22 cellular contexts compared by ENCODE assay signal in genomic region chr10:17219024-17219423, GRCh38. TPM values are rescaled to one million over a fixed set of nuclear protein-coding genes. Genes with fewer than 3 reads are reported as not detected.
DNase-seq lines count a peak whose midpoint lies in the region; ATAC-seq and TF ChIP-seq lines count a peak whose summit lies in the region.
"Had no signal": no experiment of that assay in that cellular context is flagged by ENCODE, and none has a peak within 500 bp of the region (broad histone marks: within the 10 kb centered on the region; RNA-seq: fewer than 3 reads in every experiment).

No MANE protein-coding gene starts in this region.

- 52 to 56% methylated on average over 2 of the region's 2 CpGs for WGBS in aorta, 2 donors

- POLR2A ChIA-PET in Panc1 (lab: Charles Lee), result no interaction called here

- H3K4me3 Mint-ChIP-seq in T-helper 2 cell treated with Interferon-gamma antibody and Interleukin-4, amounts not matched to agents 5 μg/mL and 100 μg/mL, for 36 hours, result no peak overlapping the region
- H3K4me3 Mint-ChIP-seq: activated naive CD4-positive, alpha-beta T cell treated with anti-CD3 and anti-CD28 coated beads, Interleukin-2, amount 10 ng/mL, durations not matched to agents 7 days and 5 days; CD8-positive, alpha-beta memory T cell; stimulated activated naive CD8-positive, alpha-beta T cell treated with anti-CD3 and anti-CD28 coated beads, Interleukin-15, amount 100 ng/mL, for 72 hours had no signal

- H3K27ac Mint-ChIP-seq in T-helper 2 cell treated with Interferon-gamma antibody and Interleukin-4, amounts not matched to agents 5 μg/mL and 100 μg/mL, for 36 hours, result peak overlapping the region; percentile 11
- H3K27ac Mint-ChIP-seq: activated naive CD4-positive, alpha-beta T cell treated with anti-CD3 and anti-CD28 coated beads, Interleukin-2, amount 10 ng/mL, durations not matched to agents 7 days and 5 days; stimulated activated naive CD8-positive, alpha-beta T cell treated with anti-CD3 and anti-CD28 coated beads, Interleukin-15, amount 100 ng/mL, for 72 hours had no signal

- H3K4me1 Mint-ChIP-seq in T-helper 2 cell treated with Interferon-gamma antibody and Interleukin-4, amounts not matched to agents 5 μg/mL and 100 μg/mL, for 36 hours (ENCODE audit: low read depth), result peaks cover 28% of the 10 kb centered on the region

- H3K27me3 Mint-ChIP-seq in T-helper 2 cell treated with Interferon-gamma antibody and Interleukin-4, amounts not matched to agents 5 μg/mL and 100 μg/mL, for 36 hours (ENCODE audit: low read depth), result no peaks in the 10 kb centered on the region
- H3K27me3 Mint-ChIP-seq: activated naive CD4-positive, alpha-beta T cell treated with anti-CD3 and anti-CD28 coated beads, Interleukin-2, amount 10 ng/mL, durations not matched to agents 7 days and 5 days; CD8-positive, alpha-beta memory T cell; stimulated activated naive CD8-positive, alpha-beta T cell treated with anti-CD3 and anti-CD28 coated beads, Interleukin-15, amount 100 ng/mL, for 72 hours had no signal

- peaks cover 23% of the 10 kb centered on the region for H3K36me3 Mint-ChIP-seq in T-helper 2 cell treated with Interferon-gamma antibody and Interleukin-4, amounts not matched to agents 5 μg/mL and 100 μg/mL, for 36 hours (ENCODE audit: low read depth)

- TF ChIP-seq CTCF in Panc1 (IDR thresholded peaks at IDR 0.05), result no peak

- H3K9me3 ChIP-seq in Panc1 (ENCODE audit: control insufficient read depth, insufficient read depth, low read depth, low read length) (no peaks in the 10 kb centered on the region; the same call in 1 of the 2 replicates), skeletal muscle satellite cell (replicated peaks; ENCODE audit: low read length) (no peaks in the 10 kb centered on the region), aorta (ENCODE audit: control insufficient read depth, low read length) (no peaks in the 10 kb centered on the region)
- H3K9me3 ChIP-seq: A549, esophagus muscularis mucosa, neutrophil, Peyer's patch, right atrium auricular region, upper lobe of right lung had no signal

- H3K4me1 ChIP-seq in Panc1 (ENCODE audit: control insufficient read depth, insufficient read depth, low read length) (peaks cover 38% of the 10 kb centered on the region), skeletal muscle satellite cell (ENCODE audit: control insufficient read depth, insufficient read depth, low read length) (peaks cover 62% of the 10 kb centered on the region), aorta (ENCODE audit: control insufficient read depth in 1 of 2, insufficient read depth in 2 of 2, low read length in 2 of 2) (peaks cover 0 to 2% of the 10 kb centered on the region in 2 donors)
- H3K4me1 ChIP-seq: Peyer's patch had no signal

- no TSS peak for BruUV-seq in Panc1 (replicated peaks; lab: Mats Ljungman, UMichigan)

- H3K36me3 ChIP-seq in Panc1 (ENCODE audit: control insufficient read depth, insufficient read depth, low read length) (no peaks in the 10 kb centered on the region), skeletal muscle satellite cell (ENCODE audit: insufficient read depth, low read length) (no peaks in the 10 kb centered on the region), aorta (ENCODE audit: control insufficient read depth in 1 of 2, insufficient read depth in 2 of 2, low read length in 1 of 2) (no peaks in the 10 kb centered on the region)
- H3K36me3 ChIP-seq: esophagus muscularis mucosa, neutrophil, Peyer's patch, right atrium auricular region, upper lobe of right lung had no signal

- peak overlapping the region; percentile 22 for H3K4me2 ChIP-seq in skeletal muscle satellite cell (ENCODE audit: low read length)
- H3K4me2 ChIP-seq: A549 had no signal

- in situ Hi-C loops in Panc1 (cut with HindIII; ENCODE audit: low pct_unique_long_range_greater_than_20kb, low sequenced_read_pairs), result no loop called here

- peak overlapping the region; percentile 62 for H3K9ac ChIP-seq in skeletal muscle satellite cell (ENCODE audit: low read depth, low read length)

- H3K4me3 ChIP-seq in Panc1 (ENCODE audit: low read depth in 2 of 2, low read length in 2 of 2) (no peak overlapping the region), skeletal muscle satellite cell (ENCODE audit: low read length) (no peak overlapping the region), aorta (ENCODE audit: low read length in 2 of 2) (no peak overlapping the region)
- H3K4me3 ChIP-seq: A549, esophagus muscularis mucosa, K562, Peyer's patch, right atrium auricular region, upper lobe of right lung had no signal

- no peak for ATAC-seq in Panc1
- no peak for ATAC-seq in aorta (ENCODE audit: low FRiP score)
- ATAC-seq: A549; K562; stimulated activated naive CD8-positive, alpha-beta T cell treated with anti-CD3 and anti-CD28 coated beads, Interleukin-15, amount 100 ng/mL, for 72 hours; upper lobe of right lung had no signal

- CTCF ChIA-PET in Panc1 (lab: Charles Lee), result interaction anchor here (0.7 kb wide), 1 partner anchor 23 kb away, joined by 3 read pairs; no protein-coding TSS in a partner anchor

- no peaks in the 10 kb centered on the region for H3K9me3 Mint-ChIP-seq in T-helper 2 cell treated with Interferon-gamma antibody and Interleukin-4, amounts not matched to agents 5 μg/mL and 100 μg/mL, for 36 hours
- H3K9me3 Mint-ChIP-seq: activated naive CD4-positive, alpha-beta T cell treated with anti-CD3 and anti-CD28 coated beads, Interleukin-2, amount 10 ng/mL, durations not matched to agents 7 days and 5 days; CD8-positive, alpha-beta memory T cell; stimulated activated naive CD8-positive, alpha-beta T cell treated with anti-CD3 and anti-CD28 coated beads, Interleukin-15, amount 100 ng/mL, for 72 hours had no signal

- H3K27me3 ChIP-seq in Panc1 (ENCODE audit: control insufficient read depth, insufficient read depth, low read length) (no peaks in the 10 kb centered on the region), skeletal muscle satellite cell (ENCODE audit: control insufficient read depth, insufficient read depth, low read length) (no peaks in the 10 kb centered on the region), aorta (ENCODE audit: control insufficient read depth in 1 of 2, insufficient read depth in 2 of 2, low read length in 1 of 2) (no peaks in the 10 kb centered on the region)
- H3K27me3 ChIP-seq: esophagus muscularis mucosa, neutrophil, Peyer's patch, right atrium auricular region, upper lobe of right lung had no signal

- H3K27ac ChIP-seq in Panc1 (ENCODE audit: low read length), result peak overlapping the region; percentile 99; the same call in 1 of the 2 replicates
- no peak overlapping the region for H3K27ac ChIP-seq in aorta (ENCODE audit: low read depth in 1 of 2, low read length in 2 of 2)
- H3K27ac ChIP-seq: A549, esophagus muscularis mucosa, Peyer's patch, right atrium auricular region, upper lobe of right lung had no signal

- no peak for DNase-seq in T-helper 2 cell treated with Interferon-gamma antibody and Interleukin-4, amounts not matched to agents 5 μg/mL and 100 μg/mL, for 36 hours (ENCODE audit: low spot score)
- DNase-seq in T-helper 2 cell, result no peak
- DNase-seq in Panc1 (ENCODE audit: low read depth, low spot score), result no peak
- DNase-seq in dedifferentiated amniotic fluid mesenchymal stem cell (ENCODE audit: extremely low spot score), result peak; percentile 85
- DNase-seq in NCI-H1092 (lab: John Stamatoyannopoulos, UW), result no peak
- no peak for DNase-seq in aorta
- no peak for DNase-seq in activated CD4-positive, alpha-beta T cell treated with anti-CD3 and anti-CD28 coated beads for 1 hour
- DNase-seq: activated CD4-positive, alpha-beta T cell treated with anti-CD3 and anti-CD28 coated beads, Interleukin-2, amount 50 U/mL, for 4 hours; activated naive CD4-positive, alpha-beta T cell treated with anti-CD3 and anti-CD28 coated beads, Interleukin-2, amount 10 ng/mL, durations not matched to agents 7 days and 5 days; CD8-positive, alpha-beta memory T cell; kidney glomerular epithelial cell; NCI-H1092 treated with DMSO at 0.1 percent for 48 hours; Peyer's patch; stimulated activated naive CD8-positive, alpha-beta T cell treated with anti-CD3 and anti-CD28 coated beads, Interleukin-15, amount 100 ng/mL, for 72 hours; SW 1271; upper lobe of right lung had no signal

- intact Hi-C loops in Panc1 (cut with micrococcal nuclease; ENCODE audit: unreplicated experiment) (no loop called here), aorta (cut with DNase I) (loop anchor here (5.0 kb wide), 2 partner anchors 67 to 142 kb away; no protein-coding TSS in a partner anchor)

RNA-seq across cellular contexts. Expression of gene VIM, which starts 9.0 kb away (rescaled TPM):
- 3,436 TPM for total RNA-seq in Panc1 (2021; ENCODE audit: unreplicated experiment)
- 3,712 TPM for polyA plus RNA-seq in Panc1 (2012; ENCODE audit: insufficient read length)
- total RNA-seq in skeletal muscle satellite cell (2012; rRNA removed), result 9,208 and 11,075 TPM in 2 replicates
- 1,000 to 10,000 TPM; 3,936 to 5,947 TPM for total RNA-seq in aorta
- polyA plus RNA-seq in aorta, result 1,000 to 10,000 TPM; 2,428 to 5,138 TPM

RNA-seq across cellular contexts. Expression of gene TRDMT1, which starts 17.6 kb away (rescaled TPM):
- 7.6 TPM for total RNA-seq in Panc1 (2021; ENCODE audit: unreplicated experiment)
- polyA plus RNA-seq in Panc1 (2012; ENCODE audit: insufficient read length), result 2.4 TPM
- total RNA-seq in skeletal muscle satellite cell (2012; rRNA removed), result 4.8 and 5.8 TPM in 2 replicates
- total RNA-seq in aorta, result 10 to 100 TPM; 13.4 to 15.2 TPM
- polyA plus RNA-seq in aorta, result 1 to 10 TPM; 4.8 to 5.2 TPM
